8 cellular contexts compared by ENCODE assay signal in the genomic region with DNA sequence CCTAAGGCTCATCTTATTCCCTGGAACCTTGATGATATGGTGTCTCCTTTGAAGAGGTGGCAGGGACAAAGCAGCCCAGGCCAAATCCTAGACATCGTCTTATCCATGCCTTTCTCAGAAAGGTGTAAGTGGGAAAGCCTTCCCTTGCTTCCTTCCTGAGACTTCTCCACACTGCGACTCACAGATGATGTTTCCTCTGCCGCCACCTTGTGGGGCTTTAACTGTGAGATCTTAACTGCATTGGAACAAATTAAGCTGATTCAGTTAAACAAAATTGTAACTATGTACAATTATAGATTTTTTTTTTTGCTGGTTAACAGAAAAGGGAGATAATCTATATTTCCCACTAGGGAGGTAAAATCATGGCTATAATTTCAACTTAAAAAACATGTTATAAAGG. TPM values are rescaled to one million over a fixed set of nuclear protein-coding genes. Genes with fewer than 3 reads are reported as not detected.
DNase-seq lines count a peak whose midpoint lies in the region; ATAC-seq and TF ChIP-seq lines count a peak whose summit lies in the region.

No MANE protein-coding gene starts in this region.

- intact Hi-C loops in Caco-2 (cut with micrococcal nuclease; ENCODE audit: unreplicated experiment): loop anchor here (1.0 to 5.0 kb wide), 3 partner anchors 15 to 463 kb away; a partner anchor contains a TSS
- intact Hi-C loops in upper lobe of right lung (cut with DNase I): no loop called here

- POLR2A ChIA-PET in Caco-2 (lab: Charles Lee): no interaction called here

- no peaks in the 10 kb centered on the region for H3K36me3 ChIP-seq in Caco-2 (ENCODE audit: control insufficient read depth, insufficient read depth, low read length)
- no peaks in the 10 kb centered on the region for H3K36me3 ChIP-seq in RWPE2 (ENCODE audit: low read depth)
- H3K36me3 ChIP-seq in upper lobe of right lung: no peaks in the 10 kb centered on the region

- H3K4me3 Mint-ChIP-seq in Caco-2 (ENCODE audit: unreplicated experiment): no peak overlapping the region

- H3K27me3 ChIP-seq in Caco-2 (replicated peaks; ENCODE audit: control insufficient read depth, insufficient read depth, low read length) (no peaks in the 10 kb centered on the region), RWPE2 (ENCODE audit: insufficient read depth, poor library complexity, severe bottlenecking) (no peaks in the 10 kb centered on the region), upper lobe of right lung (no peaks in the 10 kb centered on the region)

- H3K9me3 Mint-ChIP-seq in Caco-2 (ENCODE audit: unreplicated experiment): no peaks in the 10 kb centered on the region

- no peaks in the 10 kb centered on the region for H3K4me1 ChIP-seq in Caco-2
- no peaks in the 10 kb centered on the region for H3K4me1 ChIP-seq in RWPE2 (ENCODE audit: insufficient read depth, poor library complexity, severe bottlenecking)
- no peaks in the 10 kb centered on the region for H3K4me1 ChIP-seq in upper lobe of right lung

- no TSS peak for BruUV-seq in Caco-2 (replicated peaks; lab: Mats Ljungman, UMichigan)

- no peak overlapping the region for H3K27ac Mint-ChIP-seq in Caco-2 (ENCODE audit: unreplicated experiment)

- DNase-seq in Caco-2 (peak; percentile 51), RWPE2 (ENCODE audit: low spot score) (no peak), foreskin fibroblast (peak in 1 of 2 donors; percentile 30), upper lobe of right lung (no peak), KG1 (lab: John Stamatoyannopoulos, UW) (no peak), HK-2 (ENCODE audit: unreplicated experiment) (no peak)

- H3K9me3 ChIP-seq in Caco-2 (no peaks in the 10 kb centered on the region), RWPE2 (ENCODE audit: severe bottlenecking) (no peaks in the 10 kb centered on the region), upper lobe of right lung (no peaks in the 10 kb centered on the region)

- CTCF ChIA-PET in Caco-2 (lab: Charles Lee): interaction anchor here (0.5 to 1.1 kb wide), 5 partner anchors 10 to 36 kb away, joined by 3 to 6 read pairs (median 4); a partner anchor contains a TSS

- peak; percentile 62 to 69 for TF ChIP-seq CTCF in Caco-2 (IDR thresholded peaks at IDR 0.05; ENCODE audit: insufficient read depth in 1 of 2, low read depth in 1 of 2, low read length in 1 of 2, severe bottlenecking in 1 of 2, unreplicated experiment in 1 of 2)
- peak; percentile 77 for TF ChIP-seq CTCF in RWPE2 (IDR thresholded peaks at IDR 0.05; ENCODE audit: poor library complexity, severe bottlenecking)
- TF ChIP-seq CTCF in foreskin fibroblast (IDR thresholded peaks at IDR 0.05; ENCODE audit: low read depth, low read length): peak; percentile 39
- peak; percentile 41 for TF ChIP-seq CTCF in upper lobe of right lung (IDR thresholded peaks at IDR 0.05)

- H3K36me3 Mint-ChIP-seq in Caco-2 (ENCODE audit: insufficient read depth, unreplicated experiment): no peaks in the 10 kb centered on the region

- H3K27ac ChIP-seq in RWPE2 (ENCODE audit: poor library complexity, severe bottlenecking) (no peak overlapping the region), upper lobe of right lung (no peak overlapping the region)

- peaks cover 3% of the 10 kb centered on the region for H3K27me3 Mint-ChIP-seq in Caco-2 (ENCODE audit: insufficient read depth, unreplicated experiment)

- H3K4me3 ChIP-seq in Caco-2 (ENCODE audit: low read depth, low read length) (no peak overlapping the region), RWPE2 (ENCODE audit: severe bottlenecking) (no peak overlapping the region), foreskin fibroblast (ENCODE audit: low read depth in 1 of 2, low read length in 2 of 2) (no peak overlapping the region), upper lobe of right lung (no peak overlapping the region)

- H3K4me1 Mint-ChIP-seq in Caco-2 (ENCODE audit: low read depth, unreplicated experiment): no peaks in the 10 kb centered on the region

- ATAC-seq in GM18861 (IDR thresholded peaks at IDR 0.05; ENCODE audit: unreplicated experiment) (peak; percentile 60), HG03066 (IDR thresholded peaks at IDR 0.05; ENCODE audit: low read depth, unreplicated experiment) (peak; percentile 63), RWPE2 (ENCODE audit: low read depth) (peak; percentile 81), upper lobe of right lung (peak; percentile 70)

RNA-seq across cellular contexts. Expression of a gene that starts 10.0 kb away (rescaled TPM):
- 29.2 and 29.4 TPM in 2 replicates for total RNA-seq in Caco-2 (2022)
- total RNA-seq in upper lobe of right lung: 64.8 TPM

RNA-seq across cellular contexts. Expression of a gene that starts 15.5 kb away (rescaled TPM):
- total RNA-seq in Caco-2 (2022) (2.7 and 3.4 TPM in 2 replicates), upper lobe of right lung (38.1 TPM)

Comparison
In these comparisons a context has a peak if more than half of its experiments do, and no peak if none do; other contexts are left out.
1. DNase-seq: peak in Caco-2 (2 of 2); none in RWPE2 (single experiment), upper lobe of right lung (single experiment), KG1 (single experiment) and HK-2 (single experiment).
2. Peak in every context shown above with its lines, with median percentiles within 50 percentile points of each other: CTCF ChIP-seq and ATAC-seq.